Comparison of ENCODE assay signal across 28 cellular contexts in the genomic region with DNA sequence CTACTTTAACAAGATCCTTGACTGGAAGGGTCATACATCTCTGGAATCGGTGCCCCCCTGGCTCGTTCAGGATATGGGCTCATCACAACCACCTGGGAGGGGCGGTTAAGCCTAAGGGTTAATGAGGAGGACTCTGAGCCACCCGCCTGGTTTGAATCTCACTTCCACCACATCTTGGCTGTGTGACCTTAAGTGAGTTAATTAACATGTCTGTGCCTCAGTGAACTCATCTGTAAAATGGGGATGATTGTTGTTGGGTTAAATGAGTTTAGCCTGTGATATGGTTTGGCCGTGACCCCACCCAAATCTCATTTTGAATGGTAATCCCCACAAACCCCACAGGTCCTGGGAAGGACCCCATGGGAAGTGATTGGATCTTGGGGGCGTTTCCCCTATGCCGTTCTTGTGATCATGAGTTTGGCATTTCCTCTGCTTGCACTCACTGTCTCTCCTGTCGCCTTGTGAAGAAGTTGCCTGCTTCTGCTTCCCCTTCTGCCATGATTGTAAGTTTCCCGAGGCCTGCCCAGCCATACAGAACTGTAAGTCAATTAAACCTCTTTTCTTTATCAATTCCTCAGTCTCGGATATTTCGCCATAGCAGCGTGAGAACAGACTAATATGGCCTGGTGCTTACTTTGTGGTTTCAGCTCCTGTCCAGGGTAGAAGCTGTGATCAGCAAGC.
A peak's percentile ranks its signal among the peaks of the same experiment; 100 is the strongest.
DNase-seq lines count a peak whose midpoint lies in the region; ATAC-seq, FAIRE-seq and TF ChIP-seq lines count a peak whose summit lies in the region.
"Had no signal": no experiment of that assay in that cellular context is flagged by ENCODE, and none has a peak within 500 bp of the region (broad histone marks: within the 10 kb centered on the region; RNA-seq: fewer than 3 reads in every experiment).

No MANE protein-coding gene starts in this region.

- no peak overlapping the region for H3K18ac ChIP-seq in neuronal stem cell (ENCODE audit: low read length)

- no peak overlapping the region for H2BK5ac ChIP-seq in neuronal stem cell (ENCODE audit: low read length)

- H2BK15ac ChIP-seq in neuronal stem cell (ENCODE audit: low read length): peak overlapping the region; percentile 39

- H3K4ac ChIP-seq in neuronal stem cell (ENCODE audit: low read length): no peak overlapping the region

- FAIRE-seq in K562 (lab: Jason Lieb, UNC): no peak
- FAIRE-seq in urothelium cell line (lab: Jason Lieb, UNC): no peak
- FAIRE-seq: kidney had no signal

- H2BK12ac ChIP-seq in neuronal stem cell (ENCODE audit: low read length): no peak overlapping the region

- intact Hi-C loops in K562 (cut with micrococcal nuclease): no loop called here

- H3K9me3 ChIP-seq in K562 (replicated peaks; ENCODE audit: control insufficient read depth, insufficient read depth, low read depth, low read length): no peaks in the 10 kb centered on the region
- no peaks in the 10 kb centered on the region for H3K9me3 ChIP-seq in neuronal stem cell (replicated peaks in 1 of 2; ENCODE audit: control insufficient read depth in 2 of 2, insufficient read depth in 1 of 2, low read depth in 1 of 2, low read length in 2 of 2)
- H3K9me3 ChIP-seq in SK-N-SH: no peaks in the 10 kb centered on the region
- H3K9me3 ChIP-seq: HAP-1, thoracic aorta had no signal

- peaks cover 63% of the 10 kb centered on the region in 2 experiments for H3K4me1 ChIP-seq in K562 (replicated peaks in 1 of 2; ENCODE audit: control insufficient read depth in 2 of 2, insufficient read depth in 2 of 2, low read length in 2 of 2)
- H3K4me1 ChIP-seq in neuronal stem cell (ENCODE audit: control insufficient read depth in 2 of 2, insufficient read depth in 1 of 2, low read depth in 1 of 2, low read length in 2 of 2): peaks cover 27 to 40% of the 10 kb centered on the region in 2 donors
- H3K4me1 ChIP-seq in SK-N-SH (ENCODE audit: control insufficient read depth in 1 of 2, insufficient read depth in 2 of 2, low read depth in 1 of 2, low read length in 1 of 2): peaks cover 15 to 45% of the 10 kb centered on the region in 2 experiments; a peak in 2 of 4 replicates

- H4K91ac ChIP-seq in neuronal stem cell (ENCODE audit: low read depth, low read length, poor library complexity): no peak overlapping the region

- no peaks in the 10 kb centered on the region for H3K9me2 ChIP-seq in SK-N-SH

- 77% methylated on average over 12 of the region's 12 CpGs for WGBS in K562 (ENCODE audit: insufficient coverage, low coverage, missing lambda C conversion rate)
- WGBS in neuronal stem cell (ENCODE audit: extremely low coverage in 2 of 2, insufficient read length in 2 of 2, insufficient replicate concordance in 1 of 2), 2 donors: no CpG with 5 or more reads among the region's 12 CpGs
- 88% methylated on average over 12 of the region's 12 CpGs for WGBS in SK-N-SH (ENCODE audit: low lambda C conversion rate)

- ATAC-seq in K562: no peak
- ATAC-seq: activated T-cell treated with anti-CD3 and anti-CD28 coated beads, Interleukin-2, amount 50 U/mL, for 72 hours; Right ventricle myocardium inferior; sciatic nerve; stimulated activated memory B cell treated with anti-CD40 and anti-IgM and Interleukin-4, amounts not matched to agents 10 μg/mL and 1 μg/mL and 100 μg/mL, for 72 hours had no signal

- H3K9ac ChIP-seq in K562 (ENCODE audit: insufficient read depth in 1 of 2, low read depth in 2 of 2, low read length in 2 of 2) (no peak overlapping the region; a peak in 1 of 4 replicates), neuronal stem cell (ENCODE audit: low read depth, low read length, poor library complexity) (no peak overlapping the region), SK-N-SH (no peak overlapping the region)
- H3K9ac ChIP-seq: KMS-11, parathyroid adenoma had no signal

- no peak overlapping the region for H2AK5ac ChIP-seq in neuronal stem cell (ENCODE audit: low read depth, low read length)

- POLR2A ChIA-PET in K562 (lab: Yijun Ruan, JAX) (interaction anchor here (9.1 kb wide), 1 partner anchor 18 kb away, joined by 60 read pairs; no protein-coding TSS in a partner anchor), SK-N-SH (lab: Yijun Ruan, JAX) (interaction anchor here (0.8 kb wide), 1 partner anchor 13 kb away, joined by 3 read pairs; no protein-coding TSS in a partner anchor)

- no TSS peak for BruUV-seq in K562 (replicated peaks; lab: Mats Ljungman, UMichigan)

- H2AFZ ChIP-seq in K562 (ENCODE audit: low read depth, low read length) (no peak overlapping the region), neuronal stem cell (ENCODE audit: low read length) (no peak overlapping the region), SK-N-SH (ENCODE audit: low read depth) (no peak overlapping the region)
- H2AFZ ChIP-seq: parathyroid adenoma had no signal

- TF ChIP-seq RAD21 in K562 (CRISPR knock-in tag; conservative IDR thresholded peaks at IDR 0.05 in 1 of 2, IDR thresholded peaks at IDR 0.05 in 1 of 2): no peak
- no peak for TF ChIP-seq RAD21 in SK-N-SH (IDR thresholded peaks at IDR 0.05; ENCODE audit: low read length)

- H4K8ac ChIP-seq in neuronal stem cell (ENCODE audit: low read depth, low read length): no peak overlapping the region

- H3K79me2 ChIP-seq in K562 (ENCODE audit: control insufficient read depth, insufficient read depth, low read length) (peaks cover 35% of the 10 kb centered on the region), SK-N-SH (ENCODE audit: insufficient read depth) (no peaks in the 10 kb centered on the region; the same call in 1 of the 2 replicates)

- no peaks in the 10 kb centered on the region for H4K20me1 ChIP-seq in K562 (replicated peaks; ENCODE audit: control insufficient read depth, insufficient read depth, low read length)
- peaks cover 9% of the 10 kb centered on the region; the same call in 1 of the 2 replicates for H4K20me1 ChIP-seq in SK-N-SH (ENCODE audit: insufficient read depth)

- DNase-seq in GF-D8 (lab: John Stamatoyannopoulos, UW) (peak; percentile 77), NB4 (ENCODE audit: low read depth) (peak; percentile 49), K562 (ENCODE audit: extremely low read depth in 1 of 4, low spot score in 3 of 4) (no peak), neuronal stem cell (ENCODE audit: low spot score) (no peak), SK-N-SH (no peak), cerebellum (ENCODE audit: low spot score) (no peak), urothelium cell line (ENCODE audit: low spot score) (no peak)
- DNase-seq: activated CD4-positive, CD25-positive, alpha-beta regulatory T cell; activated T-cell treated with anti-CD3 and anti-CD28 coated beads, Interleukin-2, amount 50 U/mL, for 72 hours; brain microvascular endothelial cell; COR-L47; dermis blood vessel endothelial cell; foreskin melanocyte; hippocampal formation; naive B cell; NCI-H1105; NCI-H2081 treated with DMSO at 0.1 percent for 48 hours; T-helper 2 cell had no signal

- H3K79me1 ChIP-seq in neuronal stem cell (ENCODE audit: low read depth, low read length): no peaks in the 10 kb centered on the region

- H2BK120ac ChIP-seq in neuronal stem cell (ENCODE audit: low read depth, low read length): no peak overlapping the region

- H3K27ac ChIP-seq in K562 (ENCODE audit: extremely low read depth, low read depth, low read length): peak overlapping the region; percentile 3; the same call in 1 of the 3 replicates
- no peak overlapping the region for H3K27ac ChIP-seq in neuronal stem cell (replicated peaks; ENCODE audit: low read length)
- H3K27ac ChIP-seq in SK-N-SH (ENCODE audit: low read depth in 2 of 2, low read length in 1 of 2): no peak overlapping the region
- H3K27ac ChIP-seq: brain microvascular endothelial cell, epithelial cell of prostate, KMS-11, parathyroid adenoma, thoracic aorta had no signal

- CTCF ChIA-PET in K562 (lab: Yijun Ruan, JAX; ENCODE audit: low intra/inter-chr PET ratio): no interaction called here
- CTCF ChIA-PET in SK-N-SH (lab: Yijun Ruan, JAX): interaction anchor here (1.6 kb wide), 1 partner anchor 43 kb away, joined by 4 read pairs; no protein-coding TSS in a partner anchor

- no peaks in the 10 kb centered on the region for H3K27me3 ChIP-seq in K562 (ENCODE audit: control insufficient read depth in 2 of 2, insufficient read depth in 2 of 2, low read length in 2 of 2)
- peaks cover 0 to 4% (median 0%) of the 10 kb centered on the region in 3 experiments for H3K27me3 ChIP-seq in neuronal stem cell (ENCODE audit: control insufficient read depth in 3 of 3, insufficient read depth in 3 of 3, low read depth in 1 of 3, low read length in 3 of 3)
- no peaks in the 10 kb centered on the region for H3K27me3 ChIP-seq in SK-N-SH (ENCODE audit: insufficient read depth)
- H3K27me3 ChIP-seq: brain microvascular endothelial cell had no signal

- H3K9me1 ChIP-seq in K562 (ENCODE audit: control insufficient read depth, insufficient read depth, low read length): no peaks in the 10 kb centered on the region

- in situ Hi-C loops in K562 (cut with MboI): no loop called here

- H3K23ac ChIP-seq in neuronal stem cell (ENCODE audit: low read depth, low read length, poor library complexity): no peak overlapping the region

- H3K4me2 ChIP-seq in K562 (ENCODE audit: insufficient read depth, low read length) (no peak overlapping the region), neuronal stem cell (ENCODE audit: insufficient read depth, low read length, poor library complexity, severe bottlenecking) (no peak overlapping the region), SK-N-SH (no peak overlapping the region)
- H3K4me2 ChIP-seq: KMS-11 had no signal

- TF ChIP-seq EP300 in K562 (IDR thresholded peaks at IDR 0.05; ENCODE audit: low read length) (no peak), SK-N-SH (IDR thresholded peaks at IDR 0.05; ENCODE audit: borderline replicate concordance in 1 of 2, low read depth in 1 of 2, low read length in 1 of 2) (no peak)

- no peak overlapping the region for H3K14ac ChIP-seq in neuronal stem cell (ENCODE audit: low read length)

- no peak for TF ChIP-seq POLR2A in NB4 (IDR thresholded peaks at IDR 0.05; ENCODE audit: extremely low read depth, insufficient read length)
- no peak for TF ChIP-seq POLR2A in K562 (conservative IDR thresholded peaks at IDR 0.05)

- H3F3A ChIP-seq in SK-N-SH (replicated peaks; ENCODE audit: insufficient read depth): peaks cover 8% of the 10 kb centered on the region

- no peak for TF ChIP-seq CTCF in NB4 (IDR thresholded peaks at IDR 0.05; ENCODE audit: low read depth, low read length)
- no peak for TF ChIP-seq CTCF in K562 (IDR thresholded peaks at IDR 0.05 in 2 of 3, conservative IDR thresholded peaks at IDR 0.05 in 1 of 3; ENCODE audit: insufficient read depth in 2 of 3, low read depth in 1 of 3, low read length in 3 of 3)
- no peak for TF ChIP-seq CTCF in SK-N-SH (IDR thresholded peaks at IDR 0.05)

- no peak overlapping the region for H3K4me3 ChIP-seq in NB4 (ENCODE audit: low read depth, low read length)
- H3K4me3 ChIP-seq in K562: no peak overlapping the region
- no peak overlapping the region for H3K4me3 ChIP-seq in neuronal stem cell (ENCODE audit: low read length in 2 of 2)
- no peak overlapping the region for H3K4me3 ChIP-seq in SK-N-SH (ENCODE audit: low read depth in 2 of 2, low read length in 1 of 2)
- H3K4me3 ChIP-seq: HAP-1, lung, thoracic aorta had no signal

- H3K36me3 ChIP-seq in K562 (ENCODE audit: control insufficient read depth, insufficient read depth, low read length) (no peaks in the 10 kb centered on the region; the same call in 2 of the 3 replicates), neuronal stem cell (replicated peaks in 1 of 2; ENCODE audit: control insufficient read depth in 2 of 2, insufficient read depth in 2 of 2, low read length in 2 of 2) (no peaks in the 10 kb centered on the region), SK-N-SH (replicated peaks in 1 of 2; ENCODE audit: control insufficient read depth in 1 of 2, insufficient read depth in 2 of 2, low read length in 1 of 2) (no peaks in the 10 kb centered on the region)
- H3K36me3 ChIP-seq: brain microvascular endothelial cell, HAP-1, thoracic aorta had no signal

Comparison
In these comparisons a context has a peak if more than half of its experiments do, and no peak if none do; other contexts are left out.
1. DNase-seq: peak in GF-D8 (single experiment) and NB4 (single experiment); none in K562 (0 of 4), neuronal stem cell (single experiment), SK-N-SH (single experiment), cerebellum (single experiment) and urothelium cell line (single experiment).